ENCODE assay signal across 20 cellular contexts in genomic region chr3:134067311-134068161, GRCh38. TPM values are rescaled to one million over a fixed set of nuclear protein-coding genes. Genes with fewer than 3 reads are reported as not detected.
DNase-seq lines count a peak whose midpoint lies in the region; ATAC-seq and TF ChIP-seq lines count a peak whose summit lies in the region.
"Had no signal": no experiment of that assay in that cellular context is flagged by ENCODE, and none has a peak within 500 bp of the region (broad histone marks: within the 10 kb centered on the region; RNA-seq: fewer than 3 reads in every experiment).

No MANE protein-coding gene starts in this region.

- H3K9ac ChIP-seq in mammary epithelial cell (ENCODE audit: insufficient read depth, low read length) = no peak overlapping the region

- no peak overlapping the region for H3K27ac Mint-ChIP-seq in MCF 10A (ENCODE audit: low read depth, unreplicated experiment)
- H3K27ac Mint-ChIP-seq in neural crest cell (ENCODE audit: unreplicated experiment) = peak overlapping the region; percentile 71
- H3K27ac Mint-ChIP-seq: activated naive CD8-positive, alpha-beta T cell treated with anti-CD3 and anti-CD28 coated beads for 36 hours; HFFc6; immature natural killer cell; naive B cell had no signal

- H3K36me3 Mint-ChIP-seq in MCF 10A (ENCODE audit: insufficient read depth, unreplicated experiment) (no peaks in the 10 kb centered on the region), neural crest cell (ENCODE audit: low read depth) (peaks cover 3% of the 10 kb centered on the region)
- H3K36me3 Mint-ChIP-seq: activated naive CD8-positive, alpha-beta T cell treated with anti-CD3 and anti-CD28 coated beads for 36 hours; immature natural killer cell; naive B cell had no signal

- no peaks in the 10 kb centered on the region for H3K9me3 Mint-ChIP-seq in MCF 10A (ENCODE audit: unreplicated experiment)
- peaks cover 7% of the 10 kb centered on the region for H3K9me3 Mint-ChIP-seq in neural crest cell
- H3K9me3 Mint-ChIP-seq: activated naive CD8-positive, alpha-beta T cell treated with anti-CD3 and anti-CD28 coated beads for 36 hours; HFFc6; immature natural killer cell had no signal

- intact Hi-C loops in MCF 10A (cut with micrococcal nuclease) = no loop called here
- intact Hi-C loops in mammary epithelial cell (cut with micrococcal nuclease) = no loop called here
- intact Hi-C loops in heart right ventricle (cut with DNase I) = no loop called here
- intact Hi-C loops in upper lobe of right lung (cut with DNase I) = no loop called here

- H3K4me3 Mint-ChIP-seq in MCF 10A (ENCODE audit: unreplicated experiment) (no peak overlapping the region), neural crest cell (no peak overlapping the region)
- H3K4me3 Mint-ChIP-seq: activated naive CD8-positive, alpha-beta T cell treated with anti-CD3 and anti-CD28 coated beads for 36 hours; HFFc6; immature natural killer cell; naive B cell had no signal

- no peak overlapping the region for H2AFZ ChIP-seq in mammary epithelial cell (ENCODE audit: low read depth, low read length)

- in situ Hi-C loops in mammary epithelial cell (cut with MboI; ENCODE audit: low sequenced_read_pairs in 2 of 2) = no loop called here

- dilution Hi-C loops in mammary epithelial cell (cut with HindIII; ENCODE audit: low sequenced_read_pairs) = no loop called here

- H3K27ac ChIP-seq in mammary epithelial cell (ENCODE audit: insufficient read depth, low read depth, low read length) (no peak overlapping the region), heart right ventricle (peak overlapping the region in 5 of 10 donors; percentile 15 to 52 (median 28)), upper lobe of right lung (peak overlapping the region; percentile 6)

- no peak overlapping the region for H3K4me3 ChIP-seq in mammary epithelial cell (replicated peaks in 1 of 3; ENCODE audit: insufficient read depth in 1 of 3, low read depth in 2 of 3, low read length in 3 of 3)
- no peak overlapping the region for H3K4me3 ChIP-seq in heart right ventricle
- no peak overlapping the region for H3K4me3 ChIP-seq in upper lobe of right lung
- H3K4me3 ChIP-seq: MG63 had no signal

- POLR2A ChIA-PET in MCF 10A (lab: Yijun Ruan, JAX) = interaction anchor here (0.6 kb wide), 1 partner anchor 97 kb away, joined by 3 read pairs; no protein-coding TSS in a partner anchor

- peak; percentile 23 for DNase-seq in MCF 10A (ENCODE audit: unreplicated experiment)
- no peak for DNase-seq in mammary epithelial cell
- DNase-seq in heart right ventricle = no peak
- DNase-seq in neural crest cell (ENCODE audit: low read depth, low spot score) = no peak
- no peak for DNase-seq in upper lobe of right lung
- DNase-seq in central memory CD4-positive, alpha-beta T cell = no peak
- no peak for DNase-seq in mucosa of gallbladder (ENCODE audit: low spot score)
- DNase-seq in kidney glomerular epithelial cell (lab: John Stamatoyannopoulos, UW) = no peak
- DNase-seq: activated CD4-positive, CD25-positive, alpha-beta regulatory T cell treated with anti-CD3 and anti-CD28 coated beads, Interleukin-2, amount 50 U/mL, for 72 hours; activated naive CD8-positive, alpha-beta T cell treated with anti-CD3 and anti-CD28 coated beads for 36 hours; HFFc6; immature natural killer cell; naive B cell; NCI-H1417 treated with DMSO at 0.1 percent for 48 hours; NCI-H2107; NCI-H526; stimulated activated CD4-positive, alpha-beta T cell treated with anti-CD3 and anti-CD28 coated beads, Interleukin-1b, Interleukin-23, amount 100 ng/mL, for 48 hours; stimulated activated naive CD4-positive, alpha-beta T cell treated with Interleukin-2 at 50 U/mL for 16 hours had no signal

- no peak overlapping the region for H3K4me2 ChIP-seq in mammary epithelial cell (ENCODE audit: insufficient read depth, low read depth, low read length)

- peaks cover 5% of the 10 kb centered on the region for H3K4me1 Mint-ChIP-seq in MCF 10A (ENCODE audit: insufficient read depth, unreplicated experiment)
- peaks cover 43% of the 10 kb centered on the region for H3K4me1 Mint-ChIP-seq in neural crest cell
- H3K4me1 Mint-ChIP-seq: activated naive CD8-positive, alpha-beta T cell treated with anti-CD3 and anti-CD28 coated beads for 36 hours; immature natural killer cell; naive B cell had no signal

- H3K36me3 ChIP-seq in mammary epithelial cell (ENCODE audit: insufficient read depth, low read length) (no peaks in the 10 kb centered on the region), heart right ventricle (no peaks in the 10 kb centered on the region), upper lobe of right lung (no peaks in the 10 kb centered on the region)
- H3K36me3 ChIP-seq: MG63 had no signal

- H3K4me1 ChIP-seq in mammary epithelial cell (ENCODE audit: insufficient read depth, low read length) (no peaks in the 10 kb centered on the region), heart right ventricle (peaks cover 4 to 29% (median 14%) of the 10 kb centered on the region in 9 donors), upper lobe of right lung (peaks cover 8% of the 10 kb centered on the region)

- TF ChIP-seq CTCF in MCF 10A (IDR thresholded peaks at IDR 0.05; ENCODE audit: unreplicated experiment) (no peak), mammary epithelial cell (conservative IDR thresholded peaks at IDR 0.05 in 1 of 2, IDR thresholded peaks at IDR 0.05 in 1 of 2; ENCODE audit: extremely low read depth in 1 of 2, insufficient read depth in 1 of 2, low read depth in 1 of 2, low read length in 2 of 2) (no peak), heart right ventricle (IDR thresholded peaks at IDR 0.05) (no peak), neural crest cell (conservative IDR thresholded peaks at IDR 0.05) (no peak), upper lobe of right lung (IDR thresholded peaks at IDR 0.05) (no peak)

- H3K27me3 ChIP-seq in mammary epithelial cell (ENCODE audit: insufficient read depth, low read length) = no peaks in the 10 kb centered on the region
- no peaks in the 10 kb centered on the region for H3K27me3 ChIP-seq in heart right ventricle
- no peaks in the 10 kb centered on the region for H3K27me3 ChIP-seq in upper lobe of right lung
- H3K27me3 ChIP-seq: MG63 had no signal

- H3K27me3 Mint-ChIP-seq in MCF 10A (ENCODE audit: insufficient read depth, unreplicated experiment) = peaks cover 11% of the 10 kb centered on the region
- no peaks in the 10 kb centered on the region for H3K27me3 Mint-ChIP-seq in neural crest cell (ENCODE audit: low read depth)
- H3K27me3 Mint-ChIP-seq: activated naive CD8-positive, alpha-beta T cell treated with anti-CD3 and anti-CD28 coated beads for 36 hours had no signal

- ATAC-seq in heart right ventricle = peak in 5 of 8 donors; percentile 5 to 50 (median 19)
- no peak for ATAC-seq in upper lobe of right lung

- no peaks in the 10 kb centered on the region for H4K20me1 ChIP-seq in mammary epithelial cell (ENCODE audit: insufficient read depth, low read length)

- no peaks in the 10 kb centered on the region for H3K79me2 ChIP-seq in mammary epithelial cell (ENCODE audit: insufficient read depth, low read length)

- BruUV-seq in MCF 10A (replicated peaks; lab: Mats Ljungman, UMichigan) (no TSS peak), mammary epithelial cell (replicated peaks; lab: Mats Ljungman, UMichigan) (no TSS peak)

- no peaks in the 10 kb centered on the region for H3K9me3 ChIP-seq in mammary epithelial cell (replicated peaks; ENCODE audit: insufficient read depth, low read length)
- no peaks in the 10 kb centered on the region for H3K9me3 ChIP-seq in heart right ventricle
- H3K9me3 ChIP-seq in upper lobe of right lung = no peaks in the 10 kb centered on the region

- CTCF ChIA-PET in MCF 10A (lab: Yijun Ruan, JAX) (interaction anchor here (1.7 kb wide), 1 partner anchor 10 kb away, joined by 4 read pairs; no protein-coding TSS in a partner anchor), mammary epithelial cell (lab: Charles Lee; ENCODE audit: low non-redundant PET) (no interaction called here)

- WGBS in mammary epithelial cell (ENCODE audit: low coverage, missing lambda C conversion rate) = 85% methylated on average over 8 of the region's 17 CpGs
- 70 to 77% methylated on average over 17 of the region's 17 CpGs for WGBS in heart right ventricle, 2 donors

RNA-seq across cellular contexts. Expression of gene SLCO2A1, which starts 37.8 kb away (rescaled TPM):
- total RNA-seq in MCF 10A (2022) (0.59 and 1.0 TPM in 2 replicates), mammary epithelial cell (1 to 10 TPM in 1 of 2 donors, under 1 TPM in 1; 0.38 to 2.2 TPM), heart right ventricle (10 to 100 TPM in 4 of 10 donors, 1 to 10 TPM in 6; 3.6 to 30.4 (median 8.4) TPM), neural crest cell (0.07 and 0.33 TPM in 2 replicates), upper lobe of right lung (234 TPM), mucosa of gallbladder (48.1 TPM)
- polyA plus RNA-seq in mammary epithelial cell (0.83 TPM), heart right ventricle (10 to 100 TPM; 13.4 to 14.2 TPM)
- polyA minus RNA-seq in mammary epithelial cell = 0.52 TPM
- total RNA-seq: A172 had no signal
- polyA plus RNA-seq: immature natural killer cell had no signal
